In the genomic region with DNA sequence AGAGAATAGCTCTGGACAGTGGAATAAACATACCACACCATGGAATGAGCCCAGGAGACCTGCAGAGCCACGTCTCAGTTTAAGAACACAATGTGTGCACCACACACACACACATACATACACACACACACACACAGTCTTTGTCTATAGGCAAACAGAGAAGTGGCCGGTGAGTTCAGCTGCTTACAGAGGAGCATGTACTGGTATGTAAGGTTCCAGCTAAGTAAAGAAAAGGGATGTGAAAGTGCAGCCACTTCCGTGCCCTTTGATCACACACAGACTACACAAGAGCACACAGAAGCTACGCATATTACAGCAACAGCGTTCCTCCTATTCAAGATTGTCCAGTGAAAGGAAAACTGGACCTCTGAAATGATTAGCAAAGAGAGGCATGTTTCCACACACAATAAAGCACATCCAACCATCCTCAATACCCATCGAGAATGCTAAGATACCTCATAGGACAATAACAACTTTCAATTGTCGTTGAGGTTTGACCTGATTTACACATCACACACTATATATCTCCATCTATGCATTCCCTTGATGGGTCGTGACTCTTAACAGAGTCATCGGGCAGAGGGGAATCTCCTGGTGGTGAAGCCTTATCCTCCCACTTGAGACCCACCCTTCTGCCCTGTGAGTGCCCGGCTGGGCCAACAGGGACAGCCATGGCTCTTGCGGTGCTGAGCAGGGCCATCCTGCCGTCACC, we compare ENCODE assay signal across 11 cellular contexts. TPM values are rescaled to one million over a fixed set of nuclear protein-coding genes. Genes with fewer than 3 reads are reported as not detected.
DNase-seq lines count a peak whose midpoint lies in the region; ATAC-seq and TF ChIP-seq lines count a peak whose summit lies in the region.
"Had no signal": no experiment of that assay in that cellular context is flagged by ENCODE, and none has a peak within 500 bp of the region (broad histone marks: within the 10 kb centered on the region; RNA-seq: fewer than 3 reads in every experiment).

No MANE protein-coding gene starts in this region.

- DNase-seq in NCI-H2227 (lab: John Stamatoyannopoulos, UW; ENCODE audit: unreplicated experiment) = peak; percentile 40
- DNase-seq in NCI-H2227 treated with DMSO at 0.1 percent for 48 hours (lab: John Stamatoyannopoulos, UW) = no peak
- peak; percentile 26 for DNase-seq in superior temporal gyrus (ENCODE audit: extremely low spot score)
- no peak for DNase-seq in SK-N-DZ (ENCODE audit: low spot score)
- DNase-seq in HUDEP-2 (lab: John Stamatoyannopoulos, UW; ENCODE audit: unreplicated experiment in 76 of 76) = no peak
- no peak for DNase-seq in NCI-H345 treated with DMSO at 0.1 percent for 48 hours (lab: John Stamatoyannopoulos, UW; ENCODE audit: unreplicated experiment)
- DNase-seq: activated CD4-positive, alpha-beta T cell treated with anti-CD3 and anti-CD28 coated beads, Interleukin-2, amount 50 U/mL, for 48 hours had no signal

- no peak for TF ChIP-seq CTCF in VCaP (conservative IDR thresholded peaks at IDR 0.05)

- peak; percentile 100 for ATAC-seq in HG03066 (IDR thresholded peaks at IDR 0.05; ENCODE audit: low read depth, unreplicated experiment)

- H3K27ac ChIP-seq in VCaP = peak overlapping the region; percentile 45
- H3K27ac ChIP-seq: 22Rv1, thoracic aorta had no signal

RNA-seq across cellular contexts. Expression of a gene that starts 23.5 kb away (rescaled TPM):
- 11.2 and 12.9 TPM in 2 replicates for polyA plus RNA-seq in SK-N-DZ (2014; cell fraction: cytosol; rRNA removed)
- 9.1 and 13.2 TPM in 2 replicates for polyA plus RNA-seq in SK-N-DZ (2014; cell fraction: nucleus; rRNA removed)

Comparison
In these comparisons a context has a peak if more than half of its experiments do, and no peak if none do; other contexts are left out.
1. DNase-seq: peak in NCI-H2227 (single experiment) and superior temporal gyrus (single experiment); none in NCI-H2227 treated with DMSO at 0.1 percent for 48 hours (single experiment), SK-N-DZ (single experiment), HUDEP-2 (0 of 76) and NCI-H345 treated with DMSO at 0.1 percent for 48 hours (single experiment).